In genomic region chrX:54640721-54641120, GRCh38 we compare ENCODE assay signal across 9 cellular contexts.
A peak's percentile ranks its signal among the peaks of the same experiment; 100 is the strongest.
DNase-seq lines count a peak whose midpoint lies in the region; FAIRE-seq and TF ChIP-seq lines count a peak whose summit lies in the region.
"Had no signal": no experiment of that assay in that cellular context is flagged by ENCODE, and none has a peak within 500 bp of the region (broad histone marks: within the 10 kb centered on the region; RNA-seq: fewer than 3 reads in every experiment).

No MANE protein-coding gene starts in this region.

- no peaks in the 10 kb centered on the region for H3K27me3 ChIP-seq in SJCRH30

- no peaks in the 10 kb centered on the region for H3K36me3 ChIP-seq in SJCRH30

- TF ChIP-seq POLR2A in GM12891 (IDR thresholded peaks at IDR 0.05; ENCODE audit: low read depth, low read length) (no peak), lower leg skin (IDR thresholded peaks at IDR 0.05) (no peak)

- CTCF ChIA-PET in GM10248 (lab: Yijun Ruan, JAX), result interaction anchor here (0.7 to 1.7 kb wide), 4 partner anchors 9 to 360 kb away, joined by 3 to 5 read pairs (median 4); partner anchors contain the start of gene APEX2

- H3K4me3 ChIP-seq in SJCRH30 (peak overlapping the region; percentile 66), foreskin fibroblast (ENCODE audit: low read depth in 1 of 2, low read length in 2 of 2) (no peak overlapping the region), lower leg skin (ENCODE audit: low read depth, poor library complexity, severe bottlenecking) (no peak overlapping the region)

- H3K9me3 ChIP-seq in SJCRH30 (replicated peaks), result no peaks in the 10 kb centered on the region

- DNase-seq in NCI-H82 (lab: John Stamatoyannopoulos, UW), result peak; percentile 26
- no peak for DNase-seq in NCI-H82 treated with DMSO at 0.1 percent for 48 hours (lab: John Stamatoyannopoulos, UW; ENCODE audit: unreplicated experiment)
- peak; percentile 78 to 86 for DNase-seq in SJCRH30
- peak; percentile 32 to 56 for DNase-seq in foreskin fibroblast
- DNase-seq in smooth muscle cell of the brain vasculature (ENCODE audit: low read depth, low spot score), result peak; percentile 7
- DNase-seq in GM12891 (ENCODE audit: insufficient read length, low spot score), result no peak
- DNase-seq in lower leg skin (ENCODE audit: low spot score in 2 of 2), result no peak
- DNase-seq in GM10248 (ENCODE audit: extremely low spot score), result no peak
- DNase-seq: stimulated activated CD4-positive, alpha-beta T cell treated with anti-CD3 and anti-CD28 coated beads, Interleukin-4, amount 100 ng/mL, for 4 hours had no signal

- WGBS in lower leg skin, 2 donors, result 53 to 54% methylated on average over 8 to 9 of the region's 9 CpGs

- FAIRE-seq in GM12891 (lab: Jason Lieb, UNC), result no peak

- H3K27ac ChIP-seq in SJCRH30, result peak overlapping the region; percentile 95

- intact Hi-C loops in lower leg skin (cut with DNase I; ENCODE audit: low total_unique reads), result no loop called here

- H3K4me1 ChIP-seq in SJCRH30, result peaks cover 8% of the 10 kb centered on the region

- POLR2A ChIA-PET in GM10248 (lab: Yijun Ruan, JAX), result no interaction called here

- TF ChIP-seq CTCF in foreskin fibroblast (IDR thresholded peaks at IDR 0.05; ENCODE audit: low read depth, low read length) (no peak), lower leg skin (IDR thresholded peaks at IDR 0.05) (no peak), GM10248 (IDR thresholded peaks at IDR 0.05; ENCODE audit: control extremely low read depth, extremely low read depth, low read depth, missing control alignments) (no peak)

TF ChIP-seq in GM12891, 5 proteins besides CTCF, POLR2A, EP300 and RAD21:
- TF ChIP-seq POU2F2 (IDR thresholded peaks at IDR 0.05; ENCODE audit: low read depth, low read length), result no peak
- no peak for TF ChIP-seq POLR2AphosphoS5 (IDR thresholded peaks at IDR 0.05; ENCODE audit: low read depth, low read length)

Comparison
In these comparisons a context has a peak if more than half of its experiments do, and no peak if none do; other contexts are left out.
1. DNase-seq: peak in NCI-H82 (single experiment), SJCRH30 (2 of 2), foreskin fibroblast (2 of 2) and smooth muscle cell of the brain vasculature (single experiment); none in NCI-H82 treated with DMSO at 0.1 percent for 48 hours (single experiment), GM12891 (single experiment), lower leg skin (0 of 2) and GM10248 (single experiment).